8 cellular contexts compared by ENCODE assay signal in the genomic region with DNA sequence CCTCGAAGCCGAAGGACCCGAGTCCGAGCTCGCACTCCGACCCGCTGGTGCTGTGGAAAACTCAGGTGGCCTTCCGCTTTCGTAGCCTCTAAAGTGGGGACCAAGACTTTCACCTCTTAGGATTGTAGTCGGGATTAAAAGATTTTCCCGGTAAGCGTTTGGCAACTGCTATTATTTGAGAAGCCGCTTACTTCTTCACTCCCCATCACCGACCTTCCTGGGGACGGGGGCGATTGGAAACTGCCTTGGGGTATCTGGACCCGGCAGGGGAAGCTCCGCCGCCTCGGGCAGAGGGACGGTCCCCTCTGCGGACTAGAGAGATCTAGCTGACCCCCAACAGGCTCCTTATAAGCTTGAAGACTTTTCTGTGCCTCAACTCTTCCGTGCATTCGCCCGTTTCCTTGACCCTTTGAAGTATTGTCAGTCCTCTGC. TPM values are rescaled to one million over a fixed set of nuclear protein-coding genes. Genes with fewer than 3 reads are reported as not detected.
DNase-seq lines count a peak whose midpoint lies in the region; ATAC-seq and TF ChIP-seq lines count a peak whose summit lies in the region.

No MANE protein-coding gene starts in this region.

- H3K4me2 ChIP-seq in SU-DHL-6 (ENCODE audit: low read depth, low read length, poor library complexity, severe bottlenecking) = peak overlapping the region; percentile 65

- TF ChIP-seq POLR2A in gastrocnemius medialis (IDR thresholded peaks at IDR 0.05) = no peak

- H3K9me3 ChIP-seq in SU-DHL-6 (ENCODE audit: insufficient read depth, low read length) (no peaks in the 10 kb centered on the region), gastrocnemius medialis (no peaks in the 10 kb centered on the region)

- ATAC-seq in gastrocnemius medialis (no peak), HG03565 (IDR thresholded peaks at IDR 0.05; ENCODE audit: unreplicated experiment) (no peak)

- peak overlapping the region; percentile 85 for H3K9ac ChIP-seq in SU-DHL-6 (ENCODE audit: low read length)

- H3F3A ChIP-seq in SU-DHL-6 (ENCODE audit: insufficient read depth) = peaks cover 15% of the 10 kb centered on the region; the same call in 1 of the 2 replicates

- DNase-seq in H7 (peak; percentile 54), fibroblast of the aortic adventitia (ENCODE audit: low read depth) (no peak), gastrocnemius medialis (no peak), COLO829 (ENCODE audit: low spot score) (no peak), NCI-H1436 treated with DMSO at 0.1 percent for 48 hours (lab: John Stamatoyannopoulos, UW) (no peak), putamen (ENCODE audit: low spot score) (no peak)

- H2AFZ ChIP-seq in SU-DHL-6 (ENCODE audit: low read depth, low read length, severe bottlenecking) = peak overlapping the region; percentile 66

- H3K27ac ChIP-seq in SU-DHL-6 (ENCODE audit: low read depth, low read length) (no peak overlapping the region), gastrocnemius medialis (peak overlapping the region; percentile 86 to 97 (median 88))

- intact Hi-C loops in gastrocnemius medialis (cut with DNase I; ENCODE audit: low total_unique reads) = loop anchor here (2.0 to 10.0 kb wide), 2 partner anchors 17 to 259 kb away; partner anchors contain the start of genes HECTD4 and NAA25

- H3K9me2 ChIP-seq in SU-DHL-6 (replicated peaks; ENCODE audit: insufficient read depth, low read length) = no peaks in the 10 kb centered on the region

- H3K4me3 ChIP-seq in H7 (ENCODE audit: insufficient read depth, low read depth, low read length) (peak overlapping the region; percentile 82), SU-DHL-6 (ENCODE audit: insufficient read depth, low read length, poor library complexity, severe bottlenecking) (peak overlapping the region; percentile 92), fibroblast of the aortic adventitia (ENCODE audit: low read depth, low read length) (peak overlapping the region; percentile 98), gastrocnemius medialis (peak overlapping the region; percentile 80 to 96 (median 92))

- TF ChIP-seq CTCF in SU-DHL-6 (IDR thresholded peaks at IDR 0.05; ENCODE audit: insufficient read depth, low read length, poor library complexity, severe bottlenecking) (no peak), fibroblast of the aortic adventitia (IDR thresholded peaks at IDR 0.05; ENCODE audit: insufficient read depth, low read length) (no peak), gastrocnemius medialis (IDR thresholded peaks at IDR 0.05 in 4 of 5, conservative IDR thresholded peaks at IDR 0.05 in 1 of 5) (no peak)

- H3K27me3 ChIP-seq in H7 (ENCODE audit: control insufficient read depth, insufficient read depth, low read length) (no peaks in the 10 kb centered on the region; the same call in 1 of the 2 replicates), SU-DHL-6 (ENCODE audit: low read length) (no peaks in the 10 kb centered on the region), gastrocnemius medialis (no peaks in the 10 kb centered on the region)

- no peaks in the 10 kb centered on the region; the same call in 1 of the 2 replicates for H4K20me1 ChIP-seq in SU-DHL-6 (ENCODE audit: low read depth, low read length)

- H3K4me1 ChIP-seq in gastrocnemius medialis = peaks cover 19 to 39% of the 10 kb centered on the region in 2 donors

- H3K36me3 ChIP-seq in H7 (replicated peaks; ENCODE audit: control insufficient read depth, insufficient read depth, low read length) (no peaks in the 10 kb centered on the region), SU-DHL-6 (ENCODE audit: low read length) (no peaks in the 10 kb centered on the region), gastrocnemius medialis (no peaks in the 10 kb centered on the region)

- in situ Hi-C loops in gastrocnemius medialis (cut with MboI; ENCODE audit: low sequenced_read_pairs in 4 of 4) = no loop called here

- H3K79me2 ChIP-seq in SU-DHL-6 (ENCODE audit: insufficient read depth, low read length) = peaks cover 17% of the 10 kb centered on the region

RNA-seq across cellular contexts. Expression of gene TRAFD1, which starts 0.7 kb away (rescaled TPM):
- 21.1 and 24.2 TPM in 2 replicates for total RNA-seq in H7 (2014; rRNA removed; shearing (Covaris generic))
- total RNA-seq in fibroblast of the aortic adventitia (ENCODE audit: low replicate concordance) (36.5 and 158 TPM in 2 replicates), gastrocnemius medialis (10 to 100 TPM in 3 of 4 donors, 1 to 10 TPM in 1; 8.9 to 17.7 (median 14.5) TPM)

RNA-seq across cellular contexts. Expression of gene NAA25, which starts 17.4 kb away (rescaled TPM):
- 23.2 and 30.3 TPM in 2 replicates for total RNA-seq in H7 (2014; rRNA removed; shearing (Covaris generic))
- total RNA-seq in fibroblast of the aortic adventitia (ENCODE audit: low replicate concordance) = 25.5 and 28.0 TPM in 2 replicates
- total RNA-seq in gastrocnemius medialis = 10 to 100 TPM; 17.2 to 44.6 (median 25.5) TPM
